1 cellular context compared by ENCODE assay signal in the genomic region with DNA sequence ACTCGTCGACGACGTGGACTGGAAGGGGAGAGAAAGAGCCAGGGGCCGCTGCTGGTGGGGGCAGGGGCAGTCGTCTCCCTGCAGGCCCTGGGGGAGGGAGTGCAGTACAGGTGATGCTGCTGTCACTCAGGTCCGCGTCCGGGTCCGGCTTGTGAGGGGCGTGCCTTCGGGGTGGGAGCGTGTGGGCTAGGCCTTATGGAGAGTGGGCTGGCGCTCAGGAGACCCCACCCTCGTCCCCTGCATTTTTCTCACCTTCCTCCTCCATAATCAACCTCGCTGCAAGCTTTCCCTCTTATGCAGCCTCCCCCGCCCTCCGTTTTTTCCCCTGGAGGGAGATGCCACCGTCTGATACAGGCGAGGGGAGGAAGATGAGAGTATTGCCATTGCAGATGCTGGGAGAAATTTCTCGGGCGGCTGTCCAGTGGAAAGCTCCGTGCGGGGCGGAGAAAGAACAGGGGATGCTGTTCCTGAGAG.
TF ChIP-seq lines count a peak whose summit lies in the region.

No MANE protein-coding gene starts in this region.

TF ChIP-seq in HepG2, 621 proteins besides CTCF, POLR2A, EP300 and RAD21 (continued from another document and continues in another):
- TF ChIP-seq, protein P1, sequence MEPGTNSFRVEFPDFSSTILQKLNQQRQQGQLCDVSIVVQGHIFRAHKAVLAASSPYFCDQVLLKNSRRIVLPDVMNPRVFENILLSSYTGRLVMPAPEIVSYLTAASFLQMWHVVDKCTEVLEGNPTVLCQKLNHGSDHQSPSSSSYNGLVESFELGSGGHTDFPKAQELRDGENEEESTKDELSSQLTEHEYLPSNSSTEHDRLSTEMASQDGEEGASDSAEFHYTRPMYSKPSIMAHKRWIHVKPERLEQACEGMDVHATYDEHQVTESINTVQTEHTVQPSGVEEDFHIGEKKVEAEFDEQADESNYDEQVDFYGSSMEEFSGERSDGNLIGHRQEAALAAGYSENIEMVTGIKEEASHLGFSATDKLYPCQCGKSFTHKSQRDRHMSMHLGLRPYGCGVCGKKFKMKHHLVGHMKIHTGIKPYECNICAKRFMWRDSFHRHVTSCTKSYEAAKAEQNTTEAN (CRISPR knock-in tag; conservative IDR thresholded peaks at IDR 0.05), result no peak
- TF ChIP-seq XBP1 (CRISPR knock-in tag; IDR thresholded peaks at IDR 0.05), result no peak
- peak; percentile 62; the same call in 1 of the 2 replicates for TF ChIP-seq TSC22D2 (CRISPR knock-in tag; IDR thresholded peaks at IDR 0.05; ENCODE audit: borderline replicate concordance)
- TF ChIP-seq HDAC1 (CRISPR knock-in tag; IDR thresholded peaks at IDR 0.05), result peak; percentile 45; the same call in 1 of the 2 replicates
- no peak for TF ChIP-seq TBL1XR1 (IDR thresholded peaks at IDR 0.05; ENCODE audit: borderline replicate concordance, low read length, partially characterized antibody)
- TF ChIP-seq ZFX (CRISPR knock-in tag; IDR thresholded peaks at IDR 0.05; ENCODE audit: low read depth), result no peak
- TF ChIP-seq, protein P2, sequence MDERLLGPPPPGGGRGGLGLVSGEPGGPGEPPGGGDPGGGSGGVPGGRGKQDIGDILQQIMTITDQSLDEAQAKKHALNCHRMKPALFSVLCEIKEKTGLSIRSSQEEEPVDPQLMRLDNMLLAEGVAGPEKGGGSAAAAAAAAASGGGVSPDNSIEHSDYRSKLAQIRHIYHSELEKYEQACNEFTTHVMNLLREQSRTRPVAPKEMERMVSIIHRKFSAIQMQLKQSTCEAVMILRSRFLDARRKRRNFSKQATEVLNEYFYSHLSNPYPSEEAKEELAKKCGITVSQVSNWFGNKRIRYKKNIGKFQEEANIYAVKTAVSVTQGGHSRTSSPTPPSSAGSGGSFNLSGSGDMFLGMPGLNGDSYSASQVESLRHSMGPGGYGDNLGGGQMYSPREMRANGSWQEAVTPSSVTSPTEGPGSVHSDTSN (CRISPR knock-in tag; IDR thresholded peaks at IDR 0.05), result peak; percentile 64; the same call in 1 of the 2 replicates
- TF ChIP-seq SIN3A (IDR thresholded peaks at IDR 0.05; ENCODE audit: borderline replicate concordance, low read depth, low read length), result peak; percentile 50; the same call in 1 of the 2 replicates
- TF ChIP-seq NCOA5 (CRISPR knock-in tag; IDR thresholded peaks at IDR 0.05), result no peak
- TF ChIP-seq HNF4A (CRISPR knock-in tag; IDR thresholded peaks at IDR 0.05), result no peak
- no peak for TF ChIP-seq ZNF615 (CRISPR knock-in tag; IDR thresholded peaks at IDR 0.05; ENCODE audit: borderline replicate concordance)
- TF ChIP-seq, protein P3, sequence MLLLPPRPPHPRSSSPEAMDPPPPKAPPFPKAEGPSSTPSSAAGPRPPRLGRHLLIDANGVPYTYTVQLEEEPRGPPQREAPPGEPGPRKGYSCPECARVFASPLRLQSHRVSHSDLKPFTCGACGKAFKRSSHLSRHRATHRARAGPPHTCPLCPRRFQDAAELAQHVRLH (CRISPR knock-in tag; IDR thresholded peaks at IDR 0.05; ENCODE audit: borderline replicate concordance, low read depth), result 0 out of 2 replicates have a peak, but pooled peaks have one; percentile 17
- no peak for TF ChIP-seq ZNF543 (CRISPR knock-in tag; IDR thresholded peaks at IDR 0.05)
- peak; percentile 13 for TF ChIP-seq ZNF781 (CRISPR knock-in tag; IDR thresholded peaks at IDR 0.05; ENCODE audit: borderline replicate concordance, not compliant biosample characterization)
- TF ChIP-seq ZSCAN30 (CRISPR knock-in tag; IDR thresholded peaks at IDR 0.05), result no peak
- TF ChIP-seq KDM4B (CRISPR knock-in tag; IDR thresholded peaks at IDR 0.05), result no peak
- TF ChIP-seq SMAD3 (CRISPR knock-in tag; IDR thresholded peaks at IDR 0.05), result peak; percentile 54
- TF ChIP-seq SPEN (CRISPR knock-in tag; IDR thresholded peaks at IDR 0.05; ENCODE audit: low read depth), result no peak
- TF ChIP-seq AKAP8 (CRISPR knock-in tag; IDR thresholded peaks at IDR 0.05), result peak; percentile 67; the same call in 1 of the 2 replicates
- no peak for TF ChIP-seq ZNF577 (CRISPR knock-in tag; IDR thresholded peaks at IDR 0.05; ENCODE audit: borderline replicate concordance, low read depth)
- 0 out of 2 replicates have a peak, but pooled peaks have one; percentile 46 for TF ChIP-seq ZNF234 (CRISPR knock-in tag; conservative IDR thresholded peaks at IDR 0.05)
- TF ChIP-seq, protein P4, sequence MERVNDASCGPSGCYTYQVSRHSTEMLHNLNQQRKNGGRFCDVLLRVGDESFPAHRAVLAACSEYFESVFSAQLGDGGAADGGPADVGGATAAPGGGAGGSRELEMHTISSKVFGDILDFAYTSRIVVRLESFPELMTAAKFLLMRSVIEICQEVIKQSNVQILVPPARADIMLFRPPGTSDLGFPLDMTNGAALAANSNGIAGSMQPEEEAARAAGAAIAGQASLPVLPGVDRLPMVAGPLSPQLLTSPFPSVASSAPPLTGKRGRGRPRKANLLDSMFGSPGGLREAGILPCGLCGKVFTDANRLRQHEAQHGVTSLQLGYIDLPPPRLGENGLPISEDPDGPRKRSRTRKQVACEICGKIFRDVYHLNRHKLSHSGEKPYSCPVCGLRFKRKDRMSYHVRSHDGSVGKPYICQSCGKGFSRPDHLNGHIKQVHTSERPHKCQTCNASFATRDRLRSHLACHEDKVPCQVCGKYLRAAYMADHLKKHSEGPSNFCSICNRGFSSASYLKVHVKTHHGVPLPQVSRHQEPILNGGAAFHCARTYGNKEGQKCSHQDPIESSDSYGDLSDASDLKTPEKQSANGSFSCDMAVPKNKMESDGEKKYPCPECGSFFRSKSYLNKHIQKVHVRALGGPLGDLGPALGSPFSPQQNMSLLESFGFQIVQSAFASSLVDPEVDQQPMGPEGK (CRISPR knock-in tag; IDR thresholded peaks at IDR 0.05), result peak; percentile 71
- no peak for TF ChIP-seq ZNF256 (CRISPR knock-in tag; conservative IDR thresholded peaks at IDR 0.05)
- TF ChIP-seq ZNF782 (CRISPR knock-in tag; IDR thresholded peaks at IDR 0.05; ENCODE audit: borderline replicate concordance), result no peak
- no peak for TF ChIP-seq ZNF510 (CRISPR knock-in tag; IDR thresholded peaks at IDR 0.05; ENCODE audit: low read depth)
- no peak; the same call in 1 of the 2 replicates for TF ChIP-seq ZNF343 (CRISPR knock-in tag; IDR thresholded peaks at IDR 0.05)
- TF ChIP-seq ISX (CRISPR knock-in tag; conservative IDR thresholded peaks at IDR 0.05), result 0 out of 2 replicates have a peak, but pooled peaks have one; percentile 81
- no peak for TF ChIP-seq MAF1 (CRISPR knock-in tag; IDR thresholded peaks at IDR 0.05; ENCODE audit: borderline replicate concordance)
- no peak for TF ChIP-seq MAFK (conservative IDR thresholded peaks at IDR 0.05 in 1 of 2, IDR thresholded peaks at IDR 0.05 in 1 of 2; ENCODE audit: low read length in 2 of 2)
- TF ChIP-seq, protein P5, sequence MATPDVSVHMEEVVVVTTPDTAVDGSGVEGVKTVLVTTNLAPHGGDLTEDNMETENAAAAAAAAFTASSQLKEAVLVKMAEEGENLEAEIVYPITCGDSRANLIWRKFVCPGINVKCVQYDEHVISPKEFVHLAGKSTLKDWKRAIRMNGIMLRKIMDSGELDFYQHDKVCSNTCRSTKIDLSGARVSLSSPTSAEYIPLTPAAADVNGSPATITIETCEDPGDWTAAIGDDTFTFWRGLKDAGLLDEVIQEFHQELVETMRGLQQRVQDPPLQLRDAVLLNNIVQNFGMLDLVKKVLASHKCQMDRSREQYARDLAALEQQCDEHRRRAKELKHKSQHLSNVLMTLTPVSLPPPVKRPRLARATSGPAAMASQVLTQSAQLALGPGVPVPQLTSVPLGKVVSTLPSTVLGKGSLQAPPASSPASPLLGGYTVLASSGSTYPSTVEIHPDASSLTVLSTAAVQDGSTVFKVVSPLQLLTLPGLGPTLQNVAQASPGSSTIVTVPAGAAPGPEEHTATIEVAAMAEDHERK (CRISPR knock-in tag; IDR thresholded peaks at IDR 0.05; ENCODE audit: low read depth), result no peak
- no peak for TF ChIP-seq SNRNP70 (IDR thresholded peaks at IDR 0.05; ENCODE audit: low read depth, low read length)
- no peak for TF ChIP-seq ZNF678 (CRISPR knock-in tag; IDR thresholded peaks at IDR 0.05)
- TF ChIP-seq HOXA7 (CRISPR knock-in tag; IDR thresholded peaks at IDR 0.05), result no peak
- no peak for TF ChIP-seq ZBTB8A (CRISPR knock-in tag; IDR thresholded peaks at IDR 0.05; ENCODE audit: borderline replicate concordance, low read depth)
- 0 out of 2 replicates have a peak, but pooled peaks have one; percentile 6 for TF ChIP-seq ELF1 (CRISPR knock-in tag; IDR thresholded peaks at IDR 0.05)
- TF ChIP-seq, protein P6, sequence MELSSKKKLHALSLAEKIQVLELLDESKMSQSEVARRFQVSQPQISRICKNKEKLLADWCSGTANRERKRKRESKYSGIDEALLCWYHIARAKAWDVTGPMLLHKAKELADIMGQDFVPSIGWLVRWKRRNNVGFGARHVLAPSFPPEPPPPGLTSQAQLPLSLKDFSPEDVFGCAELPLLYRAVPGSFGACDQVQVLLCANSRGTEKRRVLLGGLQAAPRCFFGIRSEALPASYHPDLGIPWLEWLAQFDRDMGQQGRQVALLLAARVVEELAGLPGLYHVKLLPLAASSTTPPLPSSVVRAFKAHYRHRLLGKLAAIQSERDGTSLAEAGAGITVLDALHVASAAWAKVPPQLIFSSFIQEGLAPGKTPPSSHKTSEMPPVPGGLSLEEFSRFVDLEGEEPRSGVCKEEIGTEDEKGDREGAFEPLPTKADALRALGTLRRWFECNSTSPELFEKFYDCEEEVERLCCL (CRISPR knock-in tag; IDR thresholded peaks at IDR 0.05; ENCODE audit: borderline replicate concordance), result no peak
- no peak for TF ChIP-seq ZNF672 (CRISPR knock-in tag; IDR thresholded peaks at IDR 0.05)
- no peak for TF ChIP-seq ZNF232 (CRISPR knock-in tag; IDR thresholded peaks at IDR 0.05; ENCODE audit: borderline replicate concordance)
- no peak; the same call in 1 of the 2 replicates for TF ChIP-seq ZMAT3 (CRISPR knock-in tag; conservative IDR thresholded peaks at IDR 0.05)
- TF ChIP-seq ZNF17 (CRISPR knock-in tag; IDR thresholded peaks at IDR 0.05), result no peak
- TF ChIP-seq, protein P7, sequence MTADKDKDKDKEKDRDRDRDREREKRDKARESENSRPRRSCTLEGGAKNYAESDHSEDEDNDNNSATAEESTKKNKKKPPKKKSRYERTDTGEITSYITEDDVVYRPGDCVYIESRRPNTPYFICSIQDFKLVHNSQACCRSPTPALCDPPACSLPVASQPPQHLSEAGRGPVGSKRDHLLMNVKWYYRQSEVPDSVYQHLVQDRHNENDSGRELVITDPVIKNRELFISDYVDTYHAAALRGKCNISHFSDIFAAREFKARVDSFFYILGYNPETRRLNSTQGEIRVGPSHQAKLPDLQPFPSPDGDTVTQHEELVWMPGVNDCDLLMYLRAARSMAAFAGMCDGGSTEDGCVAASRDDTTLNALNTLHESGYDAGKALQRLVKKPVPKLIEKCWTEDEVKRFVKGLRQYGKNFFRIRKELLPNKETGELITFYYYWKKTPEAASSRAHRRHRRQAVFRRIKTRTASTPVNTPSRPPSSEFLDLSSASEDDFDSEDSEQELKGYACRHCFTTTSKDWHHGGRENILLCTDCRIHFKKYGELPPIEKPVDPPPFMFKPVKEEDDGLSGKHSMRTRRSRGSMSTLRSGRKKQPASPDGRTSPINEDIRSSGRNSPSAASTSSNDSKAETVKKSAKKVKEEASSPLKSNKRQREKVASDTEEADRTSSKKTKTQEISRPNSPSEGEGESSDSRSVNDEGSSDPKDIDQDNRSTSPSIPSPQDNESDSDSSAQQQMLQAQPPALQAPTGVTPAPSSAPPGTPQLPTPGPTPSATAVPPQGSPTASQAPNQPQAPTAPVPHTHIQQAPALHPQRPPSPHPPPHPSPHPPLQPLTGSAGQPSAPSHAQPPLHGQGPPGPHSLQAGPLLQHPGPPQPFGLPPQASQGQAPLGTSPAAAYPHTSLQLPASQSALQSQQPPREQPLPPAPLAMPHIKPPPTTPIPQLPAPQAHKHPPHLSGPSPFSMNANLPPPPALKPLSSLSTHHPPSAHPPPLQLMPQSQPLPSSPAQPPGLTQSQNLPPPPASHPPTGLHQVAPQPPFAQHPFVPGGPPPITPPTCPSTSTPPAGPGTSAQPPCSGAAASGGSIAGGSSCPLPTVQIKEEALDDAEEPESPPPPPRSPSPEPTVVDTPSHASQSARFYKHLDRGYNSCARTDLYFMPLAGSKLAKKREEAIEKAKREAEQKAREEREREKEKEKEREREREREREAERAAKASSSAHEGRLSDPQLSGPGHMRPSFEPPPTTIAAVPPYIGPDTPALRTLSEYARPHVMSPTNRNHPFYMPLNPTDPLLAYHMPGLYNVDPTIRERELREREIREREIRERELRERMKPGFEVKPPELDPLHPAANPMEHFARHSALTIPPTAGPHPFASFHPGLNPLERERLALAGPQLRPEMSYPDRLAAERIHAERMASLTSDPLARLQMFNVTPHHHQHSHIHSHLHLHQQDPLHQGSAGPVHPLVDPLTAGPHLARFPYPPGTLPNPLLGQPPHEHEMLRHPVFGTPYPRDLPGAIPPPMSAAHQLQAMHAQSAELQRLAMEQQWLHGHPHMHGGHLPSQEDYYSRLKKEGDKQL (CRISPR knock-in tag; IDR thresholded peaks at IDR 0.05; ENCODE audit: low read depth), result no peak
- TF ChIP-seq, protein P8, sequence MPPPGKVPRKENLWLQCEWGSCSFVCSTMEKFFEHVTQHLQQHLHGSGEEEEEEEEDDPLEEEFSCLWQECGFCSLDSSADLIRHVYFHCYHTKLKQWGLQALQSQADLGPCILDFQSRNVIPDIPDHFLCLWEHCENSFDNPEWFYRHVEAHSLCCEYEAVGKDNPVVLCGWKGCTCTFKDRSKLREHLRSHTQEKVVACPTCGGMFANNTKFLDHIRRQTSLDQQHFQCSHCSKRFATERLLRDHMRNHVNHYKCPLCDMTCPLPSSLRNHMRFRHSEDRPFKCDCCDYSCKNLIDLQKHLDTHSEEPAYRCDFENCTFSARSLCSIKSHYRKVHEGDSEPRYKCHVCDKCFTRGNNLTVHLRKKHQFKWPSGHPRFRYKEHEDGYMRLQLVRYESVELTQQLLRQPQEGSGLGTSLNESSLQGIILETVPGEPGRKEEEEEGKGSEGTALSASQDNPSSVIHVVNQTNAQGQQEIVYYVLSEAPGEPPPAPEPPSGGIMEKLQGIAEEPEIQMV (CRISPR knock-in tag; IDR thresholded peaks at IDR 0.05; ENCODE audit: low read depth), result peak; percentile 100
- TF ChIP-seq, protein P9, sequence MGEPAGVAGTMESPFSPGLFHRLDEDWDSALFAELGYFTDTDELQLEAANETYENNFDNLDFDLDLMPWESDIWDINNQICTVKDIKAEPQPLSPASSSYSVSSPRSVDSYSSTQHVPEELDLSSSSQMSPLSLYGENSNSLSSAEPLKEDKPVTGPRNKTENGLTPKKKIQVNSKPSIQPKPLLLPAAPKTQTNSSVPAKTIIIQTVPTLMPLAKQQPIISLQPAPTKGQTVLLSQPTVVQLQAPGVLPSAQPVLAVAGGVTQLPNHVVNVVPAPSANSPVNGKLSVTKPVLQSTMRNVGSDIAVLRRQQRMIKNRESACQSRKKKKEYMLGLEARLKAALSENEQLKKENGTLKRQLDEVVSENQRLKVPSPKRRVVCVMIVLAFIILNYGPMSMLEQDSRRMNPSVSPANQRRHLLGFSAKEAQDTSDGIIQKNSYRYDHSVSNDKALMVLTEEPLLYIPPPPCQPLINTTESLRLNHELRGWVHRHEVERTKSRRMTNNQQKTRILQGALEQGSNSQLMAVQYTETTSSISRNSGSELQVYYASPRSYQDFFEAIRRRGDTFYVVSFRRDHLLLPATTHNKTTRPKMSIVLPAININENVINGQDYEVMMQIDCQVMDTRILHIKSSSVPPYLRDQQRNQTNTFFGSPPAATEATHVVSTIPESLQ (CRISPR knock-in tag; conservative IDR thresholded peaks at IDR 0.05), result no peak
- TF ChIP-seq ZBTB7A (CRISPR knock-in tag; IDR thresholded peaks at IDR 0.05), result peak; percentile 63; the same call in 1 of the 2 replicates
- TF ChIP-seq ARNT (IDR thresholded peaks at IDR 0.05), result no peak
- no peak for TF ChIP-seq NCOR1 (IDR thresholded peaks at IDR 0.05; ENCODE audit: borderline replicate concordance, low read length)
